8 cellular contexts compared by ENCODE assay signal in genomic region chr2:230864605-230865323, GRCh38. TPM values are rescaled to one million over a fixed set of nuclear protein-coding genes. Genes with fewer than 3 reads are reported as not detected.
DNase-seq lines count a peak whose midpoint lies in the region; ATAC-seq, FAIRE-seq and TF ChIP-seq lines count a peak whose summit lies in the region.

A gene with protein sequence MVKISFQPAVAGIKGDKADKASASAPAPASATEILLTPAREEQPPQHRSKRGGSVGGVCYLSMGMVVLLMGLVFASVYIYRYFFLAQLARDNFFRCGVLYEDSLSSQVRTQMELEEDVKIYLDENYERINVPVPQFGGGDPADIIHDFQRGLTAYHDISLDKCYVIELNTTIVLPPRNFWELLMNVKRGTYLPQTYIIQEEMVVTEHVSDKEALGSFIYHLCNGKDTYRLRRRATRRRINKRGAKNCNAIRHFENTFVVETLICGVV (plus strand): TSS chr2:230864942. CDS start chr2:230865026, 84 bp downstream.

- peak within 1 kb of the TSS in 1 of 2 donors; percentile 19 for H3K27ac ChIP-seq in thoracic aorta

- ATAC-seq in GM19438 (IDR thresholded peaks at IDR 0.05; ENCODE audit: low read depth, unreplicated experiment) (peak; percentile 56), HG03571 (IDR thresholded peaks at IDR 0.05; ENCODE audit: unreplicated experiment) (peak; percentile 64), thoracic aorta (ENCODE audit: insufficient number of reproducible peaks, low FRiP score, low read depth) (no peak)

- FAIRE-seq in frontal cortex (lab: Jason Lieb, UNC), result no peak

- no peaks in the 10 kb centered on the region for H3K27me3 ChIP-seq in thoracic aorta (replicated peaks; ENCODE audit: insufficient read depth)

- H3K36me3 ChIP-seq in thoracic aorta, result no peaks in the 10 kb centered on the region

- DNase-seq in COLO668 (lab: John Stamatoyannopoulos, UW; ENCODE audit: unreplicated experiment) (peak; percentile 79), RPMI8226 (peak; percentile 83), frontal cortex (ENCODE audit: low spot score in 2 of 2) (peak; percentile 86), nucleus accumbens (lab: John Stamatoyannopoulos, UW) (peak in 46 of 56 donors; percentile 27 to 84 (median 60)), thoracic aorta (ENCODE audit: low spot score) (no peak)
- peak; percentile 57 for DNase-seq in activated gamma-delta T cell treated with anti-CD3 and anti-CD28 coated beads, Interleukin-2, amount 50 U/mL, for 16 hours (ENCODE audit: low read depth)

- H3K9me3 ChIP-seq in thoracic aorta, result no peaks in the 10 kb centered on the region

- TF ChIP-seq CTCF in thoracic aorta (IDR thresholded peaks at IDR 0.05), result no peak

- H3K4me3 ChIP-seq in thoracic aorta, result peak within 1 kb of the TSS; percentile 79

- peaks cover 12 to 41% of the 10 kb centered on the region in 2 donors for H3K4me1 ChIP-seq in thoracic aorta (ENCODE audit: control insufficient read depth in 1 of 2, low read depth in 2 of 2)

RNA-seq across cellular contexts. Expression of the gene that starts here (rescaled TPM):
- 110 TPM for total RNA-seq in frontal cortex
- total RNA-seq in thoracic aorta, result 10 to 100 TPM; 65.5 to 70.6 TPM
